Comparison of ENCODE assay signal across 26 cellular contexts in the genomic region with DNA sequence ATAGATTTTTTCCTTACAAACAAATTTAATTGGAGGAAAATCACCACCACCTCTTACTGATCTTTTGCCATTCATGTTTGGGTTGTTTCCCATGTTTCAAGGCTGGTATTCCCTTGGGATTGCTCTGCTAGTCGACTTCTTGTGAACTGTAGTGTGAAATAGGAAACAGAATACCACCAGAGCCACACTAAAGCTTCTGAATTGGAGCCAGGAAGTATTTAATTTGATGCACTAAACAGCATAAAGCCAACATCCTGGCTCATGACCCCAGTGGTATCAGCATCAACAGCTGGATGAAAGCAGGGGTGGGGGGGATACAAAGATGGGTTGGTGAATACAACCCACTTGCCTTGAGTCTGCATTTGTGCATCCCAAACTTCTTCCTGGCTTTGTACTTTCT.
"Had no signal": no experiment of that assay in that cellular context is flagged by ENCODE, and none has a peak within 500 bp of the region (broad histone marks: within the 10 kb centered on the region; RNA-seq: fewer than 3 reads in every experiment).

No MANE protein-coding gene starts in this region.

- H3K27me3 ChIP-seq: esophagus muscularis mucosa, left lung, neural progenitor cell, right lobe of liver, suprapubic skin, transverse colon, upper lobe of right lung, uterus had no signal

- H3K4me1 ChIP-seq: neural progenitor cell, parathyroid adenoma, right lobe of liver, suprapubic skin, transverse colon, uterus had no signal

- H3K4me3 ChIP-seq: esophagus muscularis mucosa, heart right ventricle, left lung, mucosa of descending colon, neural progenitor cell, right lobe of liver, smooth muscle cell, suprapubic skin, transverse colon, upper lobe of right lung, uterus had no signal

- H3K9ac ChIP-seq: neural progenitor cell, parathyroid adenoma had no signal

- H3K4me2 ChIP-seq: neural progenitor cell, smooth muscle cell had no signal

- ATAC-seq: heart right ventricle; left cardiac atrium; left lung; mucosa of descending colon; naive thymus-derived CD4-positive, alpha-beta T cell; right lobe of liver; stimulated activated naive CD8-positive, alpha-beta T cell treated with anti-CD3 and anti-CD28 coated beads, Interleukin-15, amount 100 ng/mL, for 72 hours; upper lobe of right lung had no signal

- H3K36me3 ChIP-seq: esophagus muscularis mucosa, heart right ventricle, left lung, neural progenitor cell, right lobe of liver, suprapubic skin, transverse colon, upper lobe of right lung, uterus had no signal

- H2AFZ ChIP-seq: neural progenitor cell, parathyroid adenoma had no signal

- DNase-seq: dermis blood vessel endothelial cell; effector memory CD4-positive, alpha-beta T cell; foreskin melanocyte; glutamatergic neuron; heart right ventricle; hippocampal formation; left cardiac atrium; left lung; mesenchymal stem cell; mucosa of descending colon; naive thymus-derived CD4-positive, alpha-beta T cell; right lobe of liver; stimulated activated CD4-positive, alpha-beta T cell treated with anti-CD3 and anti-CD28 coated beads, Interleukin-12 subunit alpha, Interleukin-12 subunit beta, amount 100 ng/mL, for 4 hours; stimulated activated CD4-positive, alpha-beta T cell treated with anti-CD3 and anti-CD28 coated beads, Interleukin-1b, Interleukin-23, amount 100 ng/mL, for 48 hours; stimulated activated CD4-positive, alpha-beta T cell treated with anti-CD3 and anti-CD28 coated beads, Interleukin-4, amount 100 ng/mL, for 1 hour; stimulated activated CD8-positive, alpha-beta memory T cell treated with anti-CD3 and anti-CD28 coated beads, Interleukin-4, amount 100 ng/mL, for 48 hours; stimulated activated naive CD4-positive, alpha-beta T cell; stimulated activated naive CD8-positive, alpha-beta T cell treated with anti-CD3 and anti-CD28 coated beads, Interleukin-15, amount 100 ng/mL, for 72 hours; transverse colon; upper lobe of right lung; uterus had no signal

- H3K9me3 ChIP-seq: esophagus muscularis mucosa, heart right ventricle, left lung, mucosa of descending colon, right lobe of liver, suprapubic skin, transverse colon, upper lobe of right lung, uterus had no signal

- H3K79me2 ChIP-seq: parathyroid adenoma had no signal

- H3K27ac ChIP-seq: esophagus muscularis mucosa, heart right ventricle, left lung, neural progenitor cell, parathyroid adenoma, right lobe of liver, suprapubic skin, transverse colon, upper lobe of right lung, uterus had no signal
